ENCODE assay signal across 22 cellular contexts in the genomic region with DNA sequence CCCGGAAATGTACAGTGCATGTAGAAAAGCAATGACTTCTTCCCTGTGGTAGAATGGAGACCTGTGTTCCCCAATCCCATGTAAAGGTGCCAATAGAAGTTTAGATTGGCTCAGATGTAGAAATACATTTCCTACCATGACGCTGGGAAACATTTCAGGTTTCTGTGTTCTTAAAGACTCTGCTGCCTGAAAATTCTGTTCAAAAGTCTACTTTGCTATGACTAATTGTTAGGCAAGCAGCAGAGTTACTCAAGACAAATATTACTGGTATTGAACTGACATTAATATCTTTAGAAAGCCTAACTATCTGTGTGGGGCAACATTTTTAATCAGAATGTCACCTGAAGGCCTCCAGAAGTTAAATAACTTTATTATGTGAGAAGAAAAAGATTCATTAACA.
DNase-seq lines count a peak whose midpoint lies in the region; ATAC-seq and TF ChIP-seq lines count a peak whose summit lies in the region.
"Had no signal": no experiment of that assay in that cellular context is flagged by ENCODE, and none has a peak within 500 bp of the region (broad histone marks: within the 10 kb centered on the region; RNA-seq: fewer than 3 reads in every experiment).

No MANE protein-coding gene starts in this region.

- no peak overlapping the region for H3K27ac Mint-ChIP-seq in activated naive CD8-positive, alpha-beta T cell treated with anti-CD3 and anti-CD28 coated beads, Interleukin-2, amount 50 U/mL, for 24 hours
- H3K27ac Mint-ChIP-seq: CD8-positive, alpha-beta T cell; H9 had no signal

- DNase-seq in AG09309 (ENCODE audit: low read depth) (peak; percentile 24), PC-3 (peak; percentile 80), SHP77 treated with DMSO at 0.1 percent for 48 hours (lab: John Stamatoyannopoulos, UW) (no peak), hepatic stellate cell (ENCODE audit: low spot score) (no peak)
- no peak for DNase-seq in activated naive CD8-positive, alpha-beta T cell treated with anti-CD3 and anti-CD28 coated beads, Interleukin-2, amount 50 U/mL, for 24 hours
- DNase-seq: activated CD4-positive, alpha-beta T cell treated with anti-CD3 and anti-CD28 coated beads, Interleukin-2, amount 50 U/mL, for 48 hours; activated naive CD4-positive, alpha-beta T cell treated with anti-CD3 and anti-CD28 coated beads, Interleukin-2, amount 50 U/mL, for 16 hours; activated T-cell treated with anti-CD3 and anti-CD28 coated beads for 4 hours; CD8-positive, alpha-beta T cell; gastrocnemius medialis; H9; left lung; mucosa of descending colon; NCI-H446 treated with DMSO at 0.1 percent for 48 hours; retina had no signal

- peaks cover 36% of the 10 kb centered on the region for H3K4me1 ChIP-seq in PC-3 (ENCODE audit: insufficient read depth, low read length)
- no peaks in the 10 kb centered on the region for H3K4me1 ChIP-seq in esophagus (ENCODE audit: control insufficient read depth in 2 of 2, insufficient read depth in 2 of 2, low read length in 1 of 2)
- peaks cover 0 to 4% (median 0%) of the 10 kb centered on the region in 4 donors for H3K4me1 ChIP-seq in liver (ENCODE audit: control insufficient read depth in 4 of 4, insufficient read depth in 4 of 4, low read length in 3 of 4)
- H3K4me1 ChIP-seq: gastrocnemius medialis, left lung, tibial nerve had no signal

- H3F3A ChIP-seq in PC-3 (ENCODE audit: low read length, unreplicated experiment), result peaks cover 15% of the 10 kb centered on the region

- peak overlapping the region; percentile 65 for H3K9ac ChIP-seq in PC-3 (ENCODE audit: low read length)
- no peak overlapping the region for H3K9ac ChIP-seq in liver (ENCODE audit: low read depth in 1 of 2, low read length in 2 of 2)

- no peaks in the 10 kb centered on the region for H3K4me1 Mint-ChIP-seq in activated naive CD8-positive, alpha-beta T cell treated with anti-CD3 and anti-CD28 coated beads, Interleukin-2, amount 50 U/mL, for 24 hours
- H3K4me1 Mint-ChIP-seq: H9 had no signal

- H3K9me3 ChIP-seq in PC-3 (ENCODE audit: low read length), result no peaks in the 10 kb centered on the region; the same call in 1 of the 2 replicates
- H3K9me3 ChIP-seq in esophagus (ENCODE audit: control insufficient read depth in 2 of 2, insufficient read depth in 1 of 2, low read depth in 1 of 2, low read length in 1 of 2), result no peaks in the 10 kb centered on the region
- no peaks in the 10 kb centered on the region for H3K9me3 ChIP-seq in liver (ENCODE audit: control insufficient read depth in 4 of 4, low read length in 3 of 4)
- H3K9me3 ChIP-seq: left lung, mucosa of descending colon, tibial nerve had no signal

- H3K27ac ChIP-seq in PC-3 (ENCODE audit: low read length) (peak overlapping the region; percentile 98), esophagus (ENCODE audit: low read depth in 2 of 2, low read length in 1 of 2) (peak overlapping the region; percentile 49 to 74), liver (ENCODE audit: low read depth in 1 of 2, low read length in 2 of 2) (no peak overlapping the region)
- H3K27ac ChIP-seq: cardiac muscle cell, gastrocnemius medialis, HL-60, left lung, tibial nerve had no signal

- H3K4me3 Mint-ChIP-seq in activated naive CD8-positive, alpha-beta T cell treated with anti-CD3 and anti-CD28 coated beads, Interleukin-2, amount 50 U/mL, for 24 hours, result no peak overlapping the region
- H3K4me3 Mint-ChIP-seq: CD8-positive, alpha-beta T cell; H9 had no signal

- no TSS peak for BruUV-seq in PC-3 (replicated peaks; lab: Mats Ljungman, UMichigan)

- H3K27me3 ChIP-seq in PC-3 (ENCODE audit: low read length) (no peaks in the 10 kb centered on the region), esophagus (ENCODE audit: control insufficient read depth in 1 of 2, insufficient read depth in 2 of 2, low read length in 2 of 2) (no peaks in the 10 kb centered on the region), liver (ENCODE audit: control insufficient read depth in 4 of 4, insufficient read depth in 4 of 4, low read length in 3 of 4) (no peaks in the 10 kb centered on the region)
- H3K27me3 ChIP-seq: cardiac muscle cell, gastrocnemius medialis, left lung, tibial nerve had no signal

- peaks cover 6% of the 10 kb centered on the region; the same call in 1 of the 2 replicates for H3K36me3 ChIP-seq in PC-3 (ENCODE audit: low read depth, low read length)
- H3K36me3 ChIP-seq in esophagus (ENCODE audit: control insufficient read depth in 2 of 2, insufficient read depth in 2 of 2, low read length in 1 of 2), result no peaks in the 10 kb centered on the region
- H3K36me3 ChIP-seq in liver (ENCODE audit: control insufficient read depth in 4 of 4, insufficient read depth in 3 of 4, low read depth in 1 of 4, low read length in 3 of 4), result no peaks in the 10 kb centered on the region
- H3K36me3 ChIP-seq: cardiac muscle cell, gastrocnemius medialis, left lung, tibial nerve had no signal

- no peak overlapping the region for H2AFZ ChIP-seq in PC-3 (ENCODE audit: low read length)

- CTCF ChIA-PET in PC-3 (lab: Charles Lee), result no interaction called here

- POLR2A ChIA-PET in PC-3 (lab: Charles Lee; ENCODE audit: unreplicated experiment), result no interaction called here

- peak overlapping the region; percentile 72 for H3K4me2 ChIP-seq in PC-3 (ENCODE audit: low read length)

- peaks cover 3% of the 10 kb centered on the region for H3K36me3 Mint-ChIP-seq in activated naive CD8-positive, alpha-beta T cell treated with anti-CD3 and anti-CD28 coated beads, Interleukin-2, amount 50 U/mL, for 24 hours (ENCODE audit: low read depth)
- H3K36me3 Mint-ChIP-seq: CD8-positive, alpha-beta T cell had no signal

- peaks cover 6% of the 10 kb centered on the region for H3K27me3 Mint-ChIP-seq in activated naive CD8-positive, alpha-beta T cell treated with anti-CD3 and anti-CD28 coated beads, Interleukin-2, amount 50 U/mL, for 24 hours

- ATAC-seq in PC-3 (peak; percentile 60), GM18868 (IDR thresholded peaks at IDR 0.05; ENCODE audit: unreplicated experiment) (no peak)
- no peak for ATAC-seq in activated naive CD8-positive, alpha-beta T cell treated with anti-CD3 and anti-CD28 coated beads, Interleukin-2, amount 50 U/mL, for 24 hours
- ATAC-seq: CD8-positive, alpha-beta T cell; gastrocnemius medialis; left lung; mucosa of descending colon; Right ventricle myocardium inferior had no signal

- H4K20me1 ChIP-seq in PC-3 (ENCODE audit: low read length), result no peaks in the 10 kb centered on the region

- H3K4me3 ChIP-seq in AG09309 (ENCODE audit: control insufficient read depth, low read depth, low read length) (no peak overlapping the region), PC-3 (ENCODE audit: low read length) (peak overlapping the region; percentile 49; the same call in 1 of the 2 replicates), esophagus (ENCODE audit: low read depth in 1 of 2, low read length in 2 of 2) (no peak overlapping the region), liver (ENCODE audit: low read depth in 1 of 3, low read length in 3 of 3) (no peak overlapping the region)
- H3K4me3 ChIP-seq: cardiac muscle cell, gastrocnemius medialis, left lung, mucosa of descending colon, tibial nerve had no signal

- H3K9me3 Mint-ChIP-seq in activated naive CD8-positive, alpha-beta T cell treated with anti-CD3 and anti-CD28 coated beads, Interleukin-2, amount 50 U/mL, for 24 hours, result peaks cover 7% of the 10 kb centered on the region

- TF ChIP-seq CTCF in AG09309 (IDR thresholded peaks at IDR 0.05; ENCODE audit: control insufficient read depth, insufficient read depth, low read depth, low read length, missing control alignments) (no peak), PC-3 (conservative IDR thresholded peaks at IDR 0.05; ENCODE audit: low read depth, low read length) (no peak), liver (IDR thresholded peaks at IDR 0.05; ENCODE audit: low read depth, low read length, missing input control) (no peak)

- no peaks in the 10 kb centered on the region for H3K9me2 ChIP-seq in PC-3 (replicated peaks; ENCODE audit: low read length)

- 52 to 63% methylated on average over 2 of the region's 2 CpGs for WGBS in esophagus, 2 donors
- WGBS in liver, result 61% methylated on average over 2 of the region's 2 CpGs

- intact Hi-C loops in PC-3 (cut with micrococcal nuclease), result loop anchor here (1.0 to 2.0 kb wide), 2 partner anchors 57 to 222 kb away; no protein-coding TSS in a partner anchor

- H3K79me2 ChIP-seq in PC-3 (ENCODE audit: low read length), result no peaks in the 10 kb centered on the region

- TF ChIP-seq RAD21 in liver (IDR thresholded peaks at IDR 0.05), result peak in 1 of 2 donors; percentile 15

TF ChIP-seq in liver, 16 proteins besides CTCF, POLR2A, EP300 and RAD21 (continues in another document):
- TF ChIP-seq, protein P1, sequence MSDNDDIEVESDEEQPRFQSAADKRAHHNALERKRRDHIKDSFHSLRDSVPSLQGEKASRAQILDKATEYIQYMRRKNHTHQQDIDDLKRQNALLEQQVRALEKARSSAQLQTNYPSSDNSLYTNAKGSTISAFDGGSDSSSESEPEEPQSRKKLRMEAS (IDR thresholded peaks at IDR 0.05), result no peak
- TF ChIP-seq SP1 (IDR thresholded peaks at IDR 0.05) (no peak), EGR1 (IDR thresholded peaks at IDR 0.05; ENCODE audit: low read depth in 2 of 2) (no peak), HNF4G (IDR thresholded peaks at IDR 0.05) (no peak), TAF1 (conservative IDR thresholded peaks at IDR 0.05) (no peak), NR2F2 (IDR thresholded peaks at IDR 0.05) (no peak), GABPA (IDR thresholded peaks at IDR 0.05 in 1 of 2, conservative IDR thresholded peaks at IDR 0.05 in 1 of 2) (no peak), FOXA1 (IDR thresholded peaks at IDR 0.05) (no peak), YY1 (IDR thresholded peaks at IDR 0.05) (peak; percentile 11), JUND (IDR thresholded peaks at IDR 0.05) (peak in 1 of 2 donors; percentile 66)
- TF ChIP-seq, protein P2, sequence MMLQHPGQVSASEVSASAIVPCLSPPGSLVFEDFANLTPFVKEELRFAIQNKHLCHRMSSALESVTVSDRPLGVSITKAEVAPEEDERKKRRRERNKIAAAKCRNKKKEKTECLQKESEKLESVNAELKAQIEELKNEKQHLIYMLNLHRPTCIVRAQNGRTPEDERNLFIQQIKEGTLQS (IDR thresholded peaks at IDR 0.05), result no peak
- TF ChIP-seq, protein P3, sequence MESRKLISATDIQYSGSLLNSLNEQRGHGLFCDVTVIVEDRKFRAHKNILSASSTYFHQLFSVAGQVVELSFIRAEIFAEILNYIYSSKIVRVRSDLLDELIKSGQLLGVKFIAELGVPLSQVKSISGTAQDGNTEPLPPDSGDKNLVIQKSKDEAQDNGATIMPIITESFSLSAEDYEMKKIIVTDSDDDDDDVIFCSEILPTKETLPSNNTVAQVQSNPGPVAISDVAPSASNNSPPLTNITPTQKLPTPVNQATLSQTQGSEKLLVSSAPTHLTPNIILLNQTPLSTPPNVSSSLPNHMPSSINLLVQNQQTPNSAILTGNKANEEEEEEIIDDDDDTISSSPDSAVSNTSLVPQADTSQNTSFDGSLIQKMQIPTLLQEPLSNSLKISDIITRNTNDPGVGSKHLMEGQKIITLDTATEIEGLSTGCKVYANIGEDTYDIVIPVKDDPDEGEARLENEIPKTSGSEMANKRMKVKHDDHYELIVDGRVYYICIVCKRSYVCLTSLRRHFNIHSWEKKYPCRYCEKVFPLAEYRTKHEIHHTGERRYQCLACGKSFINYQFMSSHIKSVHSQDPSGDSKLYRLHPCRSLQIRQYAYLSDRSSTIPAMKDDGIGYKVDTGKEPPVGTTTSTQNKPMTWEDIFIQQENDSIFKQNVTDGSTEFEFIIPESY (IDR thresholded peaks at IDR 0.05), result no peak

Comparison
In these comparisons a context has a peak if more than half of its experiments do, and no peak if none do; other contexts are left out.
1. DNase-seq: peak in AG09309 (single experiment) and PC-3 (single experiment); none in activated naive CD8-positive, alpha-beta T cell treated with anti-CD3 and anti-CD28 coated beads, Interleukin-2, amount 50 U/mL, for 24 hours (single experiment), SHP77 treated with DMSO at 0.1 percent for 48 hours (single experiment) and hepatic stellate cell (single experiment).
2. H3K27ac ChIP-seq: peak in PC-3 (single experiment) and esophagus (2 of 2); none in liver (0 of 2).